ENCODE assay signal across 19 cellular contexts in the genomic region with DNA sequence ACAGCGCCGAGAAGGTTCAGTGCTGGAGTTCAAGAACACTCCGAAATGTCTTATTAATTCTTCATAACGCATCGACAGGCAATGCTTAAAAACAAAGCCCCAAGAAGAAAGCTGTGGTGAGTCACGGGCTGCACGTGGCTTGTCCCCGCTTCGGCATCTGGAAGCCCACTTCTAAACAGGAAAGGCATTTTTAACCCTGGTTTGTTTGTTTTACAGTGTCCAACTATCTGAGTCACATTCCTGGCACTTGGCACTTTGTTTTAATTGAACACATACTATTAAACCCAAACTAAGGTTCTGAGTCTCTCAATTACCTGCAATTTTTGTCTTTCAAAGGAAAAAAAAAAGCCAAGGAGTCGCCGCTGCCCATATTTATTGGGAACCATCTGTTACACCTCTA. TPM values are rescaled to one million over a fixed set of nuclear protein-coding genes. Genes with fewer than 3 reads are reported as not detected.
DNase-seq lines count a peak whose midpoint lies in the region; ATAC-seq and TF ChIP-seq lines count a peak whose summit lies in the region.
"Had no signal": no experiment of that assay in that cellular context is flagged by ENCODE, and none has a peak within 500 bp of the region (broad histone marks: within the 10 kb centered on the region; RNA-seq: fewer than 3 reads in every experiment).

No MANE protein-coding gene starts in this region.

- DNase-seq in heart right ventricle = no peak
- no peak for DNase-seq in Right ventricle myocardium superior
- peak; percentile 40 for DNase-seq in NCI-H524 treated with DMSO at 0.1 percent for 48 hours (lab: John Stamatoyannopoulos, UW)
- DNase-seq in foreskin fibroblast = peak; percentile 26 to 72
- DNase-seq in activated CD8-positive, alpha-beta T cell treated with anti-CD3 and anti-CD28 coated beads for 36 hours = no peak
- no peak for DNase-seq in effector CD8-positive, alpha-beta T cell (lab: John Stamatoyannopoulos, UW)
- no peak for DNase-seq in natural killer cell
- DNase-seq: ACHN; activated CD4-positive, alpha-beta T cell treated with anti-CD3 and anti-CD28 coated beads, Interleukin-2, amount 10 ng/mL, durations not matched to agents 7 days and 5 days; activated T-cell treated with anti-CD3 and anti-CD28 coated beads, Interleukin-2, amount 50 U/mL, for 24 hours; Calu3; central memory CD4-positive, alpha-beta T cell; NCI-H345; OCI-M1; ovary had no signal

- no peak overlapping the region for H3K27ac Mint-ChIP-seq in activated CD8-positive, alpha-beta T cell treated with anti-CD3 and anti-CD28 coated beads for 36 hours
- no peak overlapping the region for H3K27ac Mint-ChIP-seq in activated T-helper 17 cell treated with anti-CD3 and anti-CD28 coated beads, Interleukin-2, amount 50 U/mL, for 72 hours
- H3K27ac Mint-ChIP-seq in natural killer cell = no peak overlapping the region
- H3K27ac Mint-ChIP-seq: activated CD4-positive, alpha-beta T cell treated with anti-CD3 and anti-CD28 coated beads, Interleukin-2, amount 10 ng/mL, durations not matched to agents 7 days and 5 days; activated T-cell treated with anti-CD3 and anti-CD28 coated beads, Interleukin-2, amount 50 U/mL, for 24 hours; stimulated activated effector memory CD8-positive, alpha-beta T cell treated with anti-CD3 and anti-CD28 coated beads, Interleukin-12 subunit alpha, Interleukin-12 subunit beta, amount 100 ng/mL, for 72 hours; type B pancreatic cell had no signal

- no peaks in the 10 kb centered on the region for H3K4me1 Mint-ChIP-seq in activated CD8-positive, alpha-beta T cell treated with anti-CD3 and anti-CD28 coated beads for 36 hours (ENCODE audit: low read depth)
- H3K4me1 Mint-ChIP-seq in activated T-helper 17 cell treated with anti-CD3 and anti-CD28 coated beads, Interleukin-2, amount 50 U/mL, for 72 hours = no peaks in the 10 kb centered on the region
- H3K4me1 Mint-ChIP-seq in natural killer cell = no peaks in the 10 kb centered on the region
- H3K4me1 Mint-ChIP-seq: activated CD4-positive, alpha-beta T cell treated with anti-CD3 and anti-CD28 coated beads, Interleukin-2, amount 10 ng/mL, durations not matched to agents 7 days and 5 days; stimulated activated effector memory CD8-positive, alpha-beta T cell treated with anti-CD3 and anti-CD28 coated beads, Interleukin-12 subunit alpha, Interleukin-12 subunit beta, amount 100 ng/mL, for 72 hours had no signal

- CTCF ChIA-PET in activated CD8-positive, alpha-beta T cell treated with anti-CD3 and anti-CD28 coated beads for 36 hours (lab: Charles Lee) = no interaction called here

- H3K36me3 Mint-ChIP-seq in activated CD8-positive, alpha-beta T cell treated with anti-CD3 and anti-CD28 coated beads for 36 hours (ENCODE audit: low read depth) = no peaks in the 10 kb centered on the region
- no peaks in the 10 kb centered on the region for H3K36me3 Mint-ChIP-seq in activated T-helper 17 cell treated with anti-CD3 and anti-CD28 coated beads, Interleukin-2, amount 50 U/mL, for 72 hours (ENCODE audit: low read depth)
- H3K36me3 Mint-ChIP-seq in natural killer cell = no peaks in the 10 kb centered on the region
- H3K36me3 Mint-ChIP-seq: stimulated activated effector memory CD8-positive, alpha-beta T cell treated with anti-CD3 and anti-CD28 coated beads, Interleukin-12 subunit alpha, Interleukin-12 subunit beta, amount 100 ng/mL, for 72 hours; type B pancreatic cell had no signal

- peak overlapping the region in 7 of 10 donors; percentile 8 to 53 (median 26) for H3K27ac ChIP-seq in heart right ventricle
- H3K27ac ChIP-seq: ovary had no signal

- H3K9me3 ChIP-seq in heart right ventricle = no peaks in the 10 kb centered on the region
- H3K9me3 ChIP-seq: ovary had no signal

- H3K9me3 Mint-ChIP-seq in activated CD8-positive, alpha-beta T cell treated with anti-CD3 and anti-CD28 coated beads for 36 hours = no peaks in the 10 kb centered on the region
- no peaks in the 10 kb centered on the region for H3K9me3 Mint-ChIP-seq in activated T-helper 17 cell treated with anti-CD3 and anti-CD28 coated beads, Interleukin-2, amount 50 U/mL, for 72 hours
- no peaks in the 10 kb centered on the region for H3K9me3 Mint-ChIP-seq in natural killer cell
- H3K9me3 Mint-ChIP-seq: activated CD4-positive, alpha-beta T cell treated with anti-CD3 and anti-CD28 coated beads, Interleukin-2, amount 10 ng/mL, durations not matched to agents 7 days and 5 days; activated T-cell treated with anti-CD3 and anti-CD28 coated beads, Interleukin-2, amount 50 U/mL, for 24 hours; stimulated activated effector memory CD8-positive, alpha-beta T cell treated with anti-CD3 and anti-CD28 coated beads, Interleukin-12 subunit alpha, Interleukin-12 subunit beta, amount 100 ng/mL, for 72 hours; type B pancreatic cell had no signal

- no peak overlapping the region for H3K4me3 Mint-ChIP-seq in activated CD8-positive, alpha-beta T cell treated with anti-CD3 and anti-CD28 coated beads for 36 hours
- no peak overlapping the region for H3K4me3 Mint-ChIP-seq in activated T-helper 17 cell treated with anti-CD3 and anti-CD28 coated beads, Interleukin-2, amount 50 U/mL, for 72 hours
- H3K4me3 Mint-ChIP-seq in natural killer cell = no peak overlapping the region
- H3K4me3 Mint-ChIP-seq: activated CD4-positive, alpha-beta T cell treated with anti-CD3 and anti-CD28 coated beads, Interleukin-2, amount 10 ng/mL, durations not matched to agents 7 days and 5 days; activated T-cell treated with anti-CD3 and anti-CD28 coated beads, Interleukin-2, amount 50 U/mL, for 24 hours; stimulated activated effector memory CD8-positive, alpha-beta T cell treated with anti-CD3 and anti-CD28 coated beads, Interleukin-12 subunit alpha, Interleukin-12 subunit beta, amount 100 ng/mL, for 72 hours; type B pancreatic cell had no signal

- peak in 7 of 8 donors; percentile 47 to 80 (median 62) for ATAC-seq in heart right ventricle
- no peak for ATAC-seq in Right ventricle myocardium superior (ENCODE audit: poor library complexity)
- no peak for ATAC-seq in activated CD8-positive, alpha-beta T cell treated with anti-CD3 and anti-CD28 coated beads for 36 hours
- no peak for ATAC-seq in activated T-helper 17 cell treated with anti-CD3 and anti-CD28 coated beads, Interleukin-2, amount 50 U/mL, for 72 hours (replicated peaks)
- no peak for ATAC-seq in natural killer cell
- ATAC-seq: stimulated activated effector memory CD8-positive, alpha-beta T cell treated with anti-CD3 and anti-CD28 coated beads, Interleukin-12 subunit alpha, Interleukin-12 subunit beta, amount 100 ng/mL, for 72 hours had no signal

- peaks cover 0 to 14% (median 7%) of the 10 kb centered on the region in 7 donors for H3K27me3 ChIP-seq in heart right ventricle
- H3K27me3 ChIP-seq: ovary had no signal

- POLR2A ChIA-PET in activated CD8-positive, alpha-beta T cell treated with anti-CD3 and anti-CD28 coated beads for 36 hours (lab: Charles Lee) = no interaction called here

- TF ChIP-seq CTCF in heart right ventricle (IDR thresholded peaks at IDR 0.05) (no peak), foreskin fibroblast (IDR thresholded peaks at IDR 0.05; ENCODE audit: low read depth, low read length) (no peak), natural killer cell (IDR thresholded peaks at IDR 0.05) (no peak)
- no peak for TF ChIP-seq CTCF in activated CD8-positive, alpha-beta T cell treated with anti-CD3 and anti-CD28 coated beads for 36 hours (IDR thresholded peaks at IDR 0.05)

- peaks cover 0 to 39% (median 11%) of the 10 kb centered on the region in 9 donors for H3K4me1 ChIP-seq in heart right ventricle

- intact Hi-C loops in heart right ventricle (cut with DNase I) (loop anchor here in 2 of 10 donors (10.0 kb wide), 2 partner anchors 382 to 548 kb away; a partner anchor contains a TSS), Right ventricle myocardium superior (cut with DNase I) (no loop called here), natural killer cell (cut with micrococcal nuclease) (no loop called here)
- intact Hi-C loops in activated CD8-positive, alpha-beta T cell treated with anti-CD3 and anti-CD28 coated beads for 36 hours (cut with micrococcal nuclease) = no loop called here

- peaks cover 2% of the 10 kb centered on the region for H3K27me3 Mint-ChIP-seq in activated CD8-positive, alpha-beta T cell treated with anti-CD3 and anti-CD28 coated beads for 36 hours
- peaks cover 9% of the 10 kb centered on the region for H3K27me3 Mint-ChIP-seq in activated T-helper 17 cell treated with anti-CD3 and anti-CD28 coated beads, Interleukin-2, amount 50 U/mL, for 72 hours
- H3K27me3 Mint-ChIP-seq in natural killer cell (ENCODE audit: low read depth in 2 of 2) = peaks cover 0 to 7% of the 10 kb centered on the region in 2 donors
- H3K27me3 Mint-ChIP-seq: activated CD4-positive, alpha-beta T cell treated with anti-CD3 and anti-CD28 coated beads, Interleukin-2, amount 10 ng/mL, durations not matched to agents 7 days and 5 days; activated T-cell treated with anti-CD3 and anti-CD28 coated beads, Interleukin-2, amount 50 U/mL, for 24 hours had no signal

- no peak overlapping the region for H3K4me3 ChIP-seq in heart right ventricle
- H3K4me3 ChIP-seq in foreskin fibroblast (ENCODE audit: low read depth in 1 of 2, low read length in 2 of 2) = peak overlapping the region in 1 of 2 donors; percentile 18
- H3K4me3 ChIP-seq: ovary, skin epidermis had no signal

- WGBS in heart right ventricle, 2 donors = 58 to 69% methylated on average over 11 of the region's 11 CpGs

- no peaks in the 10 kb centered on the region for H3K36me3 ChIP-seq in heart right ventricle
- H3K36me3 ChIP-seq: ovary had no signal

RNA-seq across cellular contexts. Expression of a gene that starts 49.9 kb away (rescaled TPM):
- total RNA-seq in heart right ventricle (10 to 100 TPM in 8 of 10 donors, 1 to 10 TPM in 2; 8.4 to 17.8 (median 12.9) TPM), Right ventricle myocardium superior (16.6 TPM), natural killer cell (10 to 100 TPM; 16.5 to 19.7 (median 18.8) TPM)
- polyA plus RNA-seq in heart right ventricle = 10 to 100 TPM; 10.1 to 11.9 TPM
- total RNA-seq in activated CD8-positive, alpha-beta T cell treated with anti-CD3 and anti-CD28 coated beads for 36 hours = 10 to 100 TPM; 16.2 to 17.0 TPM
- 10 to 100 TPM; 18.7 to 22.4 TPM for total RNA-seq in activated T-helper 17 cell treated with anti-CD3 and anti-CD28 coated beads, Interleukin-2, amount 50 U/mL, for 72 hours

Comparison
In these comparisons a context has a peak if more than half of its experiments do, and no peak if none do; other contexts are left out.
1. ATAC-seq: peak in heart right ventricle (7 of 8); none in Right ventricle myocardium superior (single experiment), activated CD8-positive, alpha-beta T cell treated with anti-CD3 and anti-CD28 coated beads for 36 hours (single experiment), activated T-helper 17 cell treated with anti-CD3 and anti-CD28 coated beads, Interleukin-2, amount 50 U/mL, for 72 hours (single experiment) and natural killer cell (0 of 3).
2. DNase-seq: peak in NCI-H524 treated with DMSO at 0.1 percent for 48 hours (single experiment) and foreskin fibroblast (2 of 2); none in heart right ventricle (0 of 2), Right ventricle myocardium superior (single experiment), activated CD8-positive, alpha-beta T cell treated with anti-CD3 and anti-CD28 coated beads for 36 hours (single experiment), effector CD8-positive, alpha-beta T cell (single experiment) and natural killer cell (single experiment).